8 cellular contexts compared by ENCODE assay signal in genomic region chr1:8817413-8818324, GRCh38. TPM values are rescaled to one million over a fixed set of nuclear protein-coding genes. Genes with fewer than 3 reads are reported as not detected.
DNase-seq lines count a peak whose midpoint lies in the region; ATAC-seq lines count a peak whose summit lies in the region.

RERE (minus strand) TSS chr1:8817640.

- H3K4me1 ChIP-seq in NT2/D1 (ENCODE audit: insufficient read depth, insufficient read length) (no peaks in the 10 kb centered on the region), endocrine pancreas (ENCODE audit: control insufficient read depth, insufficient read depth, low read length) (peaks cover 11% of the 10 kb centered on the region), mesodermal cell (ENCODE audit: control insufficient read depth, insufficient read depth, low read length, poor library complexity, severe bottlenecking) (peaks cover 26% of the 10 kb centered on the region)

- peak within 1 kb of the TSS; percentile 90 for H3K9ac ChIP-seq in NT2/D1 (ENCODE audit: insufficient read length, low read depth)
- H3K9ac ChIP-seq in endocrine pancreas (ENCODE audit: control insufficient read depth, insufficient read depth, low read length) = peak within 1 kb of the TSS; percentile 74

- H3K4me3 ChIP-seq in NT2/D1 (ENCODE audit: insufficient read length, low read depth) (peak within 1 kb of the TSS; percentile 66), endocrine pancreas (ENCODE audit: control insufficient read depth, insufficient read depth, low read length) (peak within 1 kb of the TSS; percentile 95), mesodermal cell (ENCODE audit: extremely low read depth, insufficient read depth, low read length, poor library complexity, severe bottlenecking) (peak within 1 kb of the TSS; percentile 93)

- no peaks in the 10 kb centered on the region for H3K36me3 ChIP-seq in NT2/D1 (ENCODE audit: insufficient read depth, insufficient read length, low read length)
- no peaks in the 10 kb centered on the region for H3K36me3 ChIP-seq in endocrine pancreas (ENCODE audit: control insufficient read depth, insufficient read depth, low read length)
- H3K36me3 ChIP-seq in mesodermal cell (ENCODE audit: control insufficient read depth, insufficient read depth, low read length) = no peaks in the 10 kb centered on the region

- H3K27me3 ChIP-seq in NT2/D1 (ENCODE audit: insufficient read depth, insufficient read length) = no peaks in the 10 kb centered on the region
- H3K27me3 ChIP-seq in endocrine pancreas (ENCODE audit: control insufficient read depth, insufficient read depth, low read length) = no peaks in the 10 kb centered on the region

- ATAC-seq in GM21360 (IDR thresholded peaks at IDR 0.05; ENCODE audit: unreplicated experiment) = peak; percentile 95

- DNase-seq in COR-L47 (lab: John Stamatoyannopoulos, UW) (peak; percentile 92), HT-29 (ENCODE audit: low spot score) (peak; percentile 91), NT2/D1 (ENCODE audit: low read depth, low spot score) (peak; percentile 68)
- DNase-seq in activated CD8-positive, alpha-beta memory T cell treated with anti-CD3 and anti-CD28 coated beads for 48 hours (ENCODE audit: low read depth in 2 of 3, low spot score in 2 of 3) = peak; percentile 96 to 97 (median 96)
- peak; percentile 97 for DNase-seq in stimulated activated CD8-positive, alpha-beta memory T cell treated with anti-CD3 and anti-CD28 coated beads, Interleukin-15, amount 100 ng/mL, for 24 hours (ENCODE audit: low read depth)

- WGBS in mesodermal cell (ENCODE audit: insufficient coverage in 2 of 2), 2 experiments = 1 to 3% methylated on average over 24 to 62 of the region's 82 CpGs

- peak within 1 kb of the TSS; percentile 96 for H3K27ac ChIP-seq in mesodermal cell (ENCODE audit: low read depth, low read length, severe bottlenecking)

- H3K9me3 ChIP-seq in NT2/D1 (ENCODE audit: insufficient read depth, low read length) = no peaks in the 10 kb centered on the region
- no peaks in the 10 kb centered on the region for H3K9me3 ChIP-seq in endocrine pancreas (ENCODE audit: control insufficient read depth, low read length)
- no peaks in the 10 kb centered on the region for H3K9me3 ChIP-seq in mesodermal cell (ENCODE audit: control insufficient read depth, low read length)

RNA-seq across cellular contexts. Expression of gene RERE, which starts in this region (rescaled TPM):
- total RNA-seq in HT-29 (2014; rRNA removed; shearing (Covaris generic)) = 35.5 and 37.1 TPM in 2 replicates
- polyA plus RNA-seq in mesodermal cell (2013, experiment 1 of 2) = 92.8 TPM
- polyA plus RNA-seq in mesodermal cell (2013, experiment 2 of 2) = 89.3 TPM

Comparison
In these comparisons a context has a peak if more than half of its experiments do, and no peak if none do; other contexts are left out.
1. Peak in every context shown above with its lines: DNase-seq, ATAC-seq, H3K4me3 ChIP-seq and H3K27ac ChIP-seq.